Comparison of ENCODE assay signal across 8 cellular contexts in the genomic region with DNA sequence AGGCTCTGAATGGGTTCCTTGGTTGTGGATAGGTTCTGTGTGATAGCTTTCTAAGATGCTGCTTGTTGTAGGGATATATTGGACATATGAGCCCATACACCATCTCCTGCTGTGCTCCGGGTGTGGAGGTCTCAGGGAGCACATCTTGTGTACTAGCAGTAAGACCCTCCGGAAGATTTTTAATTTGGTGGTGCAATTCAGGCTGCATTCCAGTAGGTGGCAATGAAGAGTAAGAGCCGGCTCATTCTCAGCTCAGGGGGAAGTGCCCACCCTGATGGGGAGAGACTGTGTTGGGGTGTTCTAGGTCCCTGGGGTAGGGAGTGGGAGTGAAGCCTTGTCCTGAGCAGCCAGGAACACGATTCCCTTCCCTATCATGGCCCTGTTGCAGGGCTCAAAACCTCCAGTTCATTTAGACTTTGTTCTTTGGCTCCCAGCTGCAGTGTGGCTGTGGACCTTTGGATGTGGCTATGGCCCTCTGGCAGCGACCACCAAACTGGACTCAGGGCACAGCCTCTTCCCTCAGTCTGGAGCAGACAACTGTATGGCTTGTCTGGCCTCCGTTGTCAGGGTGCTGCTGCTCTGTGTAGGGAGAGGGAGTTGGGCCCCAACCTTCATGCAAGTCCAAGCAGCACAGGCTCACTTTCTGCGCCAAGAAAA.
DNase-seq lines count a peak whose midpoint lies in the region; ATAC-seq and TF ChIP-seq lines count a peak whose summit lies in the region.

No MANE protein-coding gene starts in this region.

- H3K4me3 ChIP-seq in esophagus squamous epithelium = no peak overlapping the region

- TF ChIP-seq CTCF in esophagus squamous epithelium (IDR thresholded peaks at IDR 0.05) = peak in 4 of 6 experiments; percentile 12 to 52 (median 38)

- no peak for TF ChIP-seq POLR2A in esophagus squamous epithelium (IDR thresholded peaks at IDR 0.05)

- no peak for ATAC-seq in GM19452 (IDR thresholded peaks at IDR 0.05; ENCODE audit: unreplicated experiment)

- 10 to 29% methylated on average over 3 to 4 of the region's 7 CpGs for WGBS in esophagus squamous epithelium, 2 donors

- no peak overlapping the region for H3K27ac ChIP-seq in esophagus squamous epithelium

- H3K36me3 ChIP-seq in esophagus squamous epithelium = no peaks in the 10 kb centered on the region

- no peaks in the 10 kb centered on the region for H3K9me3 ChIP-seq in esophagus squamous epithelium

- intact Hi-C loops in esophagus squamous epithelium (cut with DNase I) = no loop called here

- H3K4me1 ChIP-seq in esophagus squamous epithelium = no peaks in the 10 kb centered on the region

- no peaks in the 10 kb centered on the region for H3K27me3 ChIP-seq in esophagus squamous epithelium

- peak; percentile 4 for DNase-seq in stimulated activated CD4-positive, alpha-beta T cell treated with anti-CD3 and anti-CD28 coated beads, Interleukin-4, amount 100 ng/mL, for 24 hours
- DNase-seq in stimulated activated CD4-positive, alpha-beta T cell treated with anti-CD3 and anti-CD28 coated beads, Interleukin-2, amount 100 ng/mL, for 48 hours = no peak
- DNase-seq in NCI-H69 (lab: John Stamatoyannopoulos, UW) (peak; percentile 20), esophagus squamous epithelium (lab: John Stamatoyannopoulos, UW) (no peak), NCI-H1092 (lab: John Stamatoyannopoulos, UW) (no peak), OCI-M2 (lab: John Stamatoyannopoulos, UW; ENCODE audit: unreplicated experiment) (no peak)
- DNase-seq in stimulated activated CD8-positive, alpha-beta memory T cell treated with anti-CD3 and anti-CD28 coated beads, Interleukin-4, amount 100 ng/mL, for 48 hours = peak; percentile 27

Comparison
In these comparisons a context has a peak if more than half of its experiments do, and no peak if none do; other contexts are left out.
1. DNase-seq: peak in stimulated activated CD4-positive, alpha-beta T cell treated with anti-CD3 and anti-CD28 coated beads, Interleukin-4, amount 100 ng/mL, for 24 hours (single experiment), NCI-H69 (single experiment) and stimulated activated CD8-positive, alpha-beta memory T cell treated with anti-CD3 and anti-CD28 coated beads, Interleukin-4, amount 100 ng/mL, for 48 hours (single experiment); none in stimulated activated CD4-positive, alpha-beta T cell treated with anti-CD3 and anti-CD28 coated beads, Interleukin-2, amount 100 ng/mL, for 48 hours (0 of 2), esophagus squamous epithelium (single experiment), NCI-H1092 (single experiment) and OCI-M2 (single experiment).